In the genomic region with DNA sequence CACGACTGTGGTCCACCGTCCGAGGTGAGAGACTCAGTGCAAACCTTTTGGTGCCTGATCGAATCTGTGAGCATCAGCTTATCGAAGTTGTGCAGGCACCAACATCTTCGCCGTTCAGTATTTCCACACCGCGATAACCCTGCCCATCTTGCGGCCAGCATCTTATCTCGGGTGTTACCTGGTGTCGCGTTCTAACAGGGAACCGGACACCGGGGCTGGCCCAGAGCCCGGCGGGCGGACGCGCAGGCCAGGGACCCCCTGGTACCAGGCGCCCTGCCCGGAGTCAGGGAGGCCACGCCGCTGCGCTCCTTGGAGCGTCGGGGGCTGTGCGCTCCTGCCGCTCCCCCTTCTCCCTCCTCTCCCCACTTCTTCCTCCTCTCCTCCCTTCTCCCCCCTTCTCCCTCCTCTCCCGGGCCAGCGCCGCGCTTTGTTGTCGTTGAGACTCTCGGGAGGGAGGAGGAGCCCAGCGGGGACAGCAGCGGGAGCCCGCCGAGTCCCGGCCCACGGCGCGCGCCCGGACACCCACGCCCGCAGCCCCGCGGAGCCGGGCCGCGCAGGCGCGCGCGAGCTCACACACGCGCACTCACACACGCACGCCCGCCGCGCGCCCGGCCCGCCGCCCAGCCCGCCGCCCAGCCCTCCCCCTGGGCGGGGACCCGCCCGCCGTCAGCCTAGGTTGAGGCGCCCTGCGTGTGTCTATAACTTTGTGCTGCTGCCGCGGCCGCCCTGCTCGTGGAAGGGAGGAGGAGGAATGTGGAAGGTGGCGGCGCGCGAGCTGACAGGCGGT, we compare ENCODE assay signal across 8 cellular contexts. TPM values are rescaled to one million over a fixed set of nuclear protein-coding genes. Genes with fewer than 3 reads are reported as not detected.
DNase-seq lines count a peak whose midpoint lies in the region; ATAC-seq and FAIRE-seq lines count a peak whose summit lies in the region.

No MANE protein-coding gene starts in this region.

- peak overlapping the region; percentile 96 for H3K4me2 ChIP-seq in mesenchymal stem cell (ENCODE audit: low read length, poor library complexity, severe bottlenecking)

- peak overlapping the region; percentile 98 for H3K4me3 ChIP-seq in effector memory CD4-positive, alpha-beta T cell (ENCODE audit: insufficient read depth, low read depth, low read length, poor library complexity, severe bottlenecking)
- H3K4me3 ChIP-seq in mesenchymal stem cell (ENCODE audit: insufficient read depth in 1 of 2, low read depth in 1 of 2, low read length in 2 of 2), result peak overlapping the region; percentile 92 to 96

- FAIRE-seq in GM19239 (lab: Jason Lieb, UNC), result no peak

- H3K79me1 ChIP-seq in mesenchymal stem cell (replicated peaks; ENCODE audit: low read length, poor library complexity, severe bottlenecking), result peaks cover 2% of the 10 kb centered on the region

- peaks cover 12% of the 10 kb centered on the region for H3K4me1 ChIP-seq in effector memory CD4-positive, alpha-beta T cell (ENCODE audit: control insufficient read depth, insufficient read depth, low read length, poor library complexity, severe bottlenecking)
- peaks cover 9% of the 10 kb centered on the region for H3K4me1 ChIP-seq in mesenchymal stem cell (ENCODE audit: control insufficient read depth, insufficient read depth, low read depth, low read length)

- H4K8ac ChIP-seq in mesenchymal stem cell (ENCODE audit: low read length), result peak overlapping the region; percentile 76

- peak overlapping the region; percentile 100 for H2BK15ac ChIP-seq in mesenchymal stem cell (ENCODE audit: low read depth, poor library complexity, severe bottlenecking)

- H3K14ac ChIP-seq in mesenchymal stem cell (ENCODE audit: low read length in 2 of 2), result peak overlapping the region in 1 of 2 experiments; percentile 93

- H3K36me3 ChIP-seq in effector memory CD4-positive, alpha-beta T cell (ENCODE audit: control insufficient read depth, insufficient read depth, low read length), result no peaks in the 10 kb centered on the region
- no peaks in the 10 kb centered on the region for H3K36me3 ChIP-seq in mesenchymal stem cell (ENCODE audit: control insufficient read depth in 1 of 2, insufficient read depth in 2 of 2, low read depth in 1 of 2, low read length in 2 of 2)

- peak overlapping the region in 1 of 2 experiments; percentile 76 for H2BK12ac ChIP-seq in mesenchymal stem cell (ENCODE audit: low read length in 2 of 2)

- WGBS in mesenchymal stem cell, result under 1% methylated on average over 78 of the region's 84 CpGs

- no peaks in the 10 kb centered on the region for H3K9me3 ChIP-seq in effector memory CD4-positive, alpha-beta T cell (ENCODE audit: control insufficient read depth, low read length)
- no peaks in the 10 kb centered on the region for H3K9me3 ChIP-seq in mesenchymal stem cell (ENCODE audit: control insufficient read depth, low read length)

- peak overlapping the region; percentile 95 for H2BK5ac ChIP-seq in mesenchymal stem cell (ENCODE audit: low read depth, low read length, poor library complexity, severe bottlenecking)

- peak overlapping the region; percentile 81 for H4K91ac ChIP-seq in mesenchymal stem cell (ENCODE audit: low read length)

- peak overlapping the region; percentile 96 to 98 for H3K18ac ChIP-seq in mesenchymal stem cell (ENCODE audit: low read depth in 1 of 2, low read length in 2 of 2)

- no peak overlapping the region for H2AK5ac ChIP-seq in mesenchymal stem cell (ENCODE audit: low read length, severe bottlenecking)

- peak overlapping the region in 1 of 2 experiments; percentile 63 for H3K23ac ChIP-seq in mesenchymal stem cell (ENCODE audit: low read length in 2 of 2)

- DNase-seq in Ammon's horn (ENCODE audit: low spot score) (peak; percentile 97), GM19239 (ENCODE audit: insufficient read length, low spot score) (peak; percentile 79), mesenchymal stem cell (peak; percentile 89)
- DNase-seq in NK-92 treated with Interleukin-12 subunit alpha and Interleukin-12 subunit beta, amount 100 ng/mL, for 24 hours (lab: John Stamatoyannopoulos, UW), result peak; percentile 84
- DNase-seq in activated CD8-positive, alpha-beta memory T cell treated with anti-CD3 and anti-CD28 coated beads for 4 hours (ENCODE audit: low read depth in 2 of 2), result peak; percentile 64 to 80
- DNase-seq in effector memory CD4-positive, alpha-beta T cell, result peak; percentile 82 to 85 (median 83)
- peak; percentile 63 for DNase-seq in stimulated activated CD8-positive, alpha-beta memory T cell treated with anti-CD3 and anti-CD28 coated beads, Interleukin-12 subunit alpha, Interleukin-12 subunit beta, amount 100 ng/mL, for 24 hours (ENCODE audit: extremely low read depth)

- H2AFZ ChIP-seq in mesenchymal stem cell (ENCODE audit: low read depth, low read length), result peak overlapping the region; percentile 96

- H3K27me3 ChIP-seq in effector memory CD4-positive, alpha-beta T cell (replicated peaks; ENCODE audit: control insufficient read depth, insufficient read depth, low read length, poor library complexity, severe bottlenecking), result no peaks in the 10 kb centered on the region
- H3K27me3 ChIP-seq in mesenchymal stem cell (ENCODE audit: control insufficient read depth in 1 of 2, insufficient read depth in 1 of 2, low read length in 2 of 2), result no peaks in the 10 kb centered on the region

- H2BK120ac ChIP-seq in mesenchymal stem cell (ENCODE audit: low read depth, low read length), result peak overlapping the region; percentile 91

- peak overlapping the region; percentile 99 for H3K27ac ChIP-seq in effector memory CD4-positive, alpha-beta T cell (ENCODE audit: insufficient read depth, low read length, poor library complexity, severe bottlenecking)
- H3K27ac ChIP-seq in mesenchymal stem cell (ENCODE audit: low read length, poor library complexity, severe bottlenecking), result peak overlapping the region; percentile 55

- H3K9ac ChIP-seq in mesenchymal stem cell (ENCODE audit: low read length), result peak overlapping the region; percentile 93

- peak; percentile 27 for ATAC-seq in HG03565 (IDR thresholded peaks at IDR 0.05; ENCODE audit: unreplicated experiment)

- peak overlapping the region in 1 of 2 experiments; percentile 61 for H3K4ac ChIP-seq in mesenchymal stem cell (ENCODE audit: low read depth in 1 of 2, low read length in 2 of 2)

RNA-seq across cellular contexts. Expression of a gene that starts 1.4 kb away (rescaled TPM):
- polyA plus RNA-seq in mesenchymal stem cell (2013, experiment 1 of 2), result 19.2 TPM
- polyA plus RNA-seq in mesenchymal stem cell (2013, experiment 2 of 2), result 18.8 TPM

Comparison
In these comparisons a context has a peak if more than half of its experiments do, and no peak if none do; other contexts are left out.
1. Peak in every context shown above with its lines: DNase-seq, ATAC-seq, H3K4me3 ChIP-seq and H3K27ac ChIP-seq.